ENCODE assay signal across 33 cellular contexts in the genomic region with DNA sequence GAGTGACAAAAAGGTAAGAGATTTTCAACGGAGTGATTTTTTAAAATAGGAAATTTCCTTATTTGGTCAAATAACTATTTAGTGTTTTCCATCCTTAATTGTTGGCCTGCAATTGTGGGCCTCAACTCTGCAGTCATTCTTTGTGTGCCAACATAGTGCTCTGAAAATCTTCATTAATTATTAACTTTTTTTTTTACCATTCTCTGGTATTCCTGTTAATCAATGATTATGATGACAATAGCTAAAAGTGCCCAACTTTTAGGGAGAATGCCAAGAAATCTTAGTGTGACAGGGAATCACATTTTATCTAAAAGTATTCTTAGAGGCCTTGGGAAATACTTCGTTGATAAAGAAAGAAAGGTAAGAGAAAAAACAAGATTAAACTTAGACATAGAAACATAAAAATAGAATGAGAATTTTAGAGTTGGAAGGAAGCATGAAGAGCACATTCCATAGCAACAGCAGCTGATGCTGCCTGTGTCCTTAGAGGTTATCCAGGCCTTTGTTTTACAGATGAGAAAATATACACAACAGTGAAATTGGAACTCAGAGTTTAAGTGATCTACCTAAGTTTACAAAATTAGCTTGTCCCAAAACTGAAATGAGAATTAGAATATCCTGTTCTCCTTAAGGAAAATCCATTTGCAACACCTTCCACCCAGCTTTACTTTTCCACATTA. TPM values are rescaled to one million over a fixed set of nuclear protein-coding genes. Genes with fewer than 3 reads are reported as not detected.
"Had no signal": no experiment of that assay in that cellular context is flagged by ENCODE, and none has a peak within 500 bp of the region (broad histone marks: within the 10 kb centered on the region; RNA-seq: fewer than 3 reads in every experiment).

No MANE protein-coding gene starts in this region.

- H3K9me3 ChIP-seq: neutrophil, vagina had no signal

- H3K27ac ChIP-seq: esophagus muscularis mucosa, foreskin keratinocyte, heart left ventricle, left ventricle myocardium inferior, neutrophil, vagina had no signal

- H3K36me3 ChIP-seq: esophagus muscularis mucosa, heart left ventricle, left ventricle myocardium inferior, neutrophil, vagina had no signal

- FAIRE-seq: islet of Langerhans, small intestine had no signal

- H3K27me3 ChIP-seq: esophagus muscularis mucosa, heart left ventricle, vagina had no signal

- DNase-seq: activated B cell treated with CpG ODN at 0.5 μM for 24 hours; activated CD4-positive, alpha-beta T cell treated with anti-CD3 and anti-CD28 coated beads, Interleukin-2, amount 50 U/mL, for 1 hour; activated CD8-positive, alpha-beta T cell treated with anti-CD3 and anti-CD28 coated beads for 36 hours; activated gamma-delta T cell treated with Interleukin-2 at 50 U/mL for 16 hours; activated naive CD4-positive, alpha-beta T cell treated with anti-CD3 and anti-CD28 coated beads, Interleukin-2, amount 50 U/mL, for 16 hours; activated T-cell treated with anti-CD3 and anti-CD28 coated beads, Interleukin-2, amount 50 U/mL, for 4 hours; amniotic stem cell; central memory CD4-positive, alpha-beta T cell; foreskin keratinocyte; heart left ventricle; hypothalamus; left ventricle myocardium inferior; naive B cell; nephron progenitor cell; small intestine; stimulated activated CD4-positive, alpha-beta T cell treated with anti-CD3 and anti-CD28 coated beads, Interleukin-4, amount 100 ng/mL, for 24 hours; T-helper 2 cell had no signal

- H3K9me3 Mint-ChIP-seq: dendritic cell treated with granulocyte-macrophage colony-stimulating factor and Interleukin-4, amounts not matched to agents 40 ng/mL and 50 ng/mL, for 4 days; type B pancreatic cell had no signal

- H3K36me3 Mint-ChIP-seq: stimulated activated effector memory CD8-positive, alpha-beta T cell treated with anti-CD3 and anti-CD28 coated beads, Interleukin-12 subunit alpha, Interleukin-12 subunit beta, amount 100 ng/mL, for 72 hours; type B pancreatic cell had no signal

- H3K4me1 ChIP-seq: esophagus muscularis mucosa, foreskin keratinocyte, heart left ventricle, left ventricle myocardium inferior, vagina had no signal

- H3K4me3 ChIP-seq: esophagus muscularis mucosa, heart left ventricle, left ventricle myocardium inferior, vagina had no signal

- H3K27me3 Mint-ChIP-seq: activated B cell treated with CpG ODN at 0.5 μM for 24 hours; activated CD8-positive, alpha-beta T cell treated with anti-CD3 and anti-CD28 coated beads for 36 hours; activated T-helper 17 cell treated with anti-CD3 and anti-CD28 coated beads, Interleukin-2, amount 50 U/mL, for 72 hours; dendritic cell treated with granulocyte-macrophage colony-stimulating factor and Interleukin-4, amounts not matched to agents 40 ng/mL and 50 ng/mL, for 4 days; naive B cell; stimulated activated naive CD8-positive, alpha-beta T cell treated with anti-CD3 and anti-CD28 coated beads, Interleukin-15, Interleukin-2, amounts not matched to agents 100 ng/mL and 50 ng/mL, for 24 hours; type B pancreatic cell had no signal

- ATAC-seq: activated CD8-positive, alpha-beta T cell treated with anti-CD3 and anti-CD28 coated beads for 36 hours; activated T-cell treated with anti-CD3 and anti-CD28 coated beads, Interleukin-2, amount 50 U/mL, for 4 hours; activated T-helper 17 cell treated with anti-CD3 and anti-CD28 coated beads, Interleukin-2, amount 50 U/mL, for 72 hours; foreskin keratinocyte; heart left ventricle; sciatic nerve; stimulated activated effector memory CD8-positive, alpha-beta T cell treated with anti-CD3 and anti-CD28 coated beads, Interleukin-12 subunit alpha, Interleukin-12 subunit beta, amount 100 ng/mL, for 72 hours had no signal

- H3K4me1 Mint-ChIP-seq: activated B cell treated with CpG ODN at 0.5 μM for 24 hours; activated T-helper 17 cell treated with anti-CD3 and anti-CD28 coated beads, Interleukin-2, amount 50 U/mL, for 72 hours; naive B cell; nephron progenitor cell; stimulated activated effector memory CD8-positive, alpha-beta T cell treated with anti-CD3 and anti-CD28 coated beads, Interleukin-12 subunit alpha, Interleukin-12 subunit beta, amount 100 ng/mL, for 72 hours had no signal

- H3K27ac Mint-ChIP-seq: activated B cell treated with CpG ODN at 0.5 μM for 24 hours; activated CD8-positive, alpha-beta T cell treated with anti-CD3 and anti-CD28 coated beads for 36 hours; activated T-helper 17 cell treated with anti-CD3 and anti-CD28 coated beads, Interleukin-2, amount 50 U/mL, for 72 hours; dendritic cell treated with granulocyte-macrophage colony-stimulating factor and Interleukin-4, amounts not matched to agents 40 ng/mL and 50 ng/mL, for 4 days; nephron progenitor cell; stimulated activated effector memory CD8-positive, alpha-beta T cell treated with anti-CD3 and anti-CD28 coated beads, Interleukin-12 subunit alpha, Interleukin-12 subunit beta, amount 100 ng/mL, for 72 hours; stimulated activated naive CD8-positive, alpha-beta T cell treated with anti-CD3 and anti-CD28 coated beads, Interleukin-15, Interleukin-2, amounts not matched to agents 100 ng/mL and 50 ng/mL, for 24 hours; type B pancreatic cell had no signal

- H3K4me3 Mint-ChIP-seq: activated B cell treated with CpG ODN at 0.5 μM for 24 hours; activated CD8-positive, alpha-beta T cell treated with anti-CD3 and anti-CD28 coated beads for 36 hours; activated T-cell treated with anti-CD3 and anti-CD28 coated beads, Interleukin-2, amount 50 U/mL, for 4 hours; activated T-helper 17 cell treated with anti-CD3 and anti-CD28 coated beads, Interleukin-2, amount 50 U/mL, for 72 hours; dendritic cell treated with granulocyte-macrophage colony-stimulating factor and Interleukin-4, amounts not matched to agents 40 ng/mL and 50 ng/mL, for 4 days; naive B cell; nephron progenitor cell; stimulated activated effector memory CD8-positive, alpha-beta T cell treated with anti-CD3 and anti-CD28 coated beads, Interleukin-12 subunit alpha, Interleukin-12 subunit beta, amount 100 ng/mL, for 72 hours; stimulated activated naive CD8-positive, alpha-beta T cell treated with anti-CD3 and anti-CD28 coated beads, Interleukin-15, Interleukin-2, amounts not matched to agents 100 ng/mL and 50 ng/mL, for 24 hours; type B pancreatic cell had no signal

RNA-seq across cellular contexts. Expression of gene GPRC6A, which starts 1.2 kb away (rescaled TPM):
- total RNA-seq: activated B cell treated with CpG ODN at 0.5 μM for 24 hours; activated CD8-positive, alpha-beta T cell treated with anti-CD3 and anti-CD28 coated beads for 36 hours; activated T-cell treated with anti-CD3 and anti-CD28 coated beads, Interleukin-2, amount 50 U/mL, for 4 hours; activated T-helper 17 cell treated with anti-CD3 and anti-CD28 coated beads, Interleukin-2, amount 50 U/mL, for 72 hours; esophagus muscularis mucosa; foreskin keratinocyte; heart left ventricle; left ventricle myocardium inferior; lung microvascular endothelial cell; mesenteric fat pad; mucosa of gallbladder; osteocyte; posterior vena cava; sciatic nerve; subcutaneous adipose tissue; vagina had no signal
- polyA plus RNA-seq: foreskin keratinocyte, heart left ventricle, small intestine had no signal

RNA-seq across cellular contexts. Expression of gene RFX6, which starts 49.3 kb away (rescaled TPM):
- total RNA-seq: activated B cell treated with CpG ODN at 0.5 μM for 24 hours; activated CD8-positive, alpha-beta T cell treated with anti-CD3 and anti-CD28 coated beads for 36 hours; activated T-cell treated with anti-CD3 and anti-CD28 coated beads, Interleukin-2, amount 50 U/mL, for 4 hours; activated T-helper 17 cell treated with anti-CD3 and anti-CD28 coated beads, Interleukin-2, amount 50 U/mL, for 72 hours; esophagus muscularis mucosa; foreskin keratinocyte; heart left ventricle; left ventricle myocardium inferior; lung microvascular endothelial cell; mesenteric fat pad; mucosa of gallbladder; osteocyte; posterior vena cava; sciatic nerve; subcutaneous adipose tissue; vagina had no signal
- polyA plus RNA-seq: foreskin keratinocyte, heart left ventricle had no signal
